11 cellular contexts compared by ENCODE assay signal in the genomic region with DNA sequence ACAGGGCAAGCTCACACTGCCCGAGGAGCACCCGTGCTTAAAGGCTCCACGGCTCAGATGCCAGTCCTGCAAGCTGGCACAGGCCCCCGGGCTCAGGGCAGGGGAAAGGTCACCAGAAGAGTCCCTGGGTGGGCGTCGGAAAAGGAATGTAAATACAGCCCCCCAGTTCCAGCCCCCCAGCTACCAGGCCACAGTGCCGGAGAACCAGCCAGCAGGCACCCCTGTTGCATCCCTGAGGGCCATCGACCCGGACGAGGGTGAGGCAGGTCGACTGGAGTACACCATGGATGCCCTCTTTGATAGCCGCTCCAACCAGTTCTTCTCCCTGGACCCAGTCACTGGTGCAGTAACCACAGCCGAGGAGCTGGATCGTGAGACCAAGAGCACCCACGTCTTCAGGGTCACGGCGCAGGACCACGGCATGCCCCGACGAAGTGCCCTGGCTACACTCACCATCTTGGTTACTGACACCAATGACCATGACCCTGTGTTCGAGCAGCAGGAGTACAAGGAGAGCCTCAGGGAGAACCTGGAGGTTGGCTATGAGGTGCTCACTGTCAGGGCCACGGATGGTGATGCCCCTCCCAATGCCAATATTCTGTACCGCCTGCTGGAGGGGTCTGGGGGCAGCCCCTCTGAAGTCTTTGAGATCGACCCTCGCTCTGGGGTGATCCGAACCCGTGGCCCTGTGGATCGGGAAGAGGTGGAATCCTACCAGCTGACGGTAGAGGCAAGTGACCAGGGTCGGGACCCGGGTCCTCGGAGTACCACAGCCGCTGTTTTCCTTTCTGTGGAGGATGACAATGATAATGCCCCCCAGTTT. TPM values are rescaled to one million over a fixed set of nuclear protein-coding genes. Genes with fewer than 3 reads are reported as not detected.
DNase-seq lines count a peak whose midpoint lies in the region; ATAC-seq, FAIRE-seq and TF ChIP-seq lines count a peak whose summit lies in the region.
"Had no signal": no experiment of that assay in that cellular context is flagged by ENCODE, and none has a peak within 500 bp of the region (broad histone marks: within the 10 kb centered on the region; RNA-seq: fewer than 3 reads in every experiment).

No MANE protein-coding gene starts in this region.

- H3K9ac ChIP-seq in kidney (ENCODE audit: low read length in 2 of 2) (peak overlapping the region in 1 of 2 donors; percentile 12), stomach smooth muscle (ENCODE audit: low read length in 2 of 2) (peak overlapping the region in 1 of 2 donors; percentile 47)

- no peak overlapping the region for H3K27ac Mint-ChIP-seq in activated CD4-positive, alpha-beta T cell treated with anti-CD3 and anti-CD28 coated beads, Interleukin-2, amount 10 ng/mL, durations not matched to agents 24 days and 14 days
- H3K27ac Mint-ChIP-seq in activated T-helper 2 cell treated with anti-CD3 and anti-CD28 coated beads, Interferon-gamma antibody, Interleukin-2, Interleukin-4, amounts not matched to agents 10 μg/mL and 5 μg/mL and 100 μg/mL, durations not matched to agents 14 hours and 24 hours and 36 hours, result no peak overlapping the region

- no peak for FAIRE-seq in kidney (lab: Jason Lieb, UNC)

- no peak for ATAC-seq in HG03457 (IDR thresholded peaks at IDR 0.05; ENCODE audit: unreplicated experiment)

- intact Hi-C loops in activated CD4-positive, alpha-beta T cell treated with anti-CD3 and anti-CD28 coated beads, Interleukin-2, amount 10 ng/mL, durations not matched to agents 24 days and 14 days (cut with micrococcal nuclease), result no loop called here
- intact Hi-C loops in activated T-helper 2 cell treated with anti-CD3 and anti-CD28 coated beads, Interferon-gamma antibody, Interleukin-2, Interleukin-4, amounts not matched to agents 10 μg/mL and 5 μg/mL and 100 μg/mL, durations not matched to agents 14 hours and 24 hours and 36 hours (cut with micrococcal nuclease), result no loop called here
- intact Hi-C loops in kidney (cut with DNase I), result no loop called here

- no peaks in the 10 kb centered on the region for H3K36me3 Mint-ChIP-seq in activated CD4-positive, alpha-beta T cell treated with anti-CD3 and anti-CD28 coated beads, Interleukin-2, amount 10 ng/mL, durations not matched to agents 24 days and 14 days (ENCODE audit: low read depth)
- H3K36me3 Mint-ChIP-seq in activated T-helper 2 cell treated with anti-CD3 and anti-CD28 coated beads, Interferon-gamma antibody, Interleukin-2, Interleukin-4, amounts not matched to agents 10 μg/mL and 5 μg/mL and 100 μg/mL, durations not matched to agents 14 hours and 24 hours and 36 hours (ENCODE audit: low read depth), result no peaks in the 10 kb centered on the region

- peak overlapping the region in 1 of 2 donors; percentile 47 for H3K4me3 ChIP-seq in kidney (ENCODE audit: low read length in 2 of 2)
- H3K4me3 ChIP-seq in stomach smooth muscle (ENCODE audit: low read length in 2 of 2), result peak overlapping the region; percentile 50 to 72

- peaks cover 4% of the 10 kb centered on the region for H3K4me1 Mint-ChIP-seq in activated CD4-positive, alpha-beta T cell treated with anti-CD3 and anti-CD28 coated beads, Interleukin-2, amount 10 ng/mL, durations not matched to agents 24 days and 14 days
- peaks cover 4% of the 10 kb centered on the region for H3K4me1 Mint-ChIP-seq in activated T-helper 2 cell treated with anti-CD3 and anti-CD28 coated beads, Interferon-gamma antibody, Interleukin-2, Interleukin-4, amounts not matched to agents 10 μg/mL and 5 μg/mL and 100 μg/mL, durations not matched to agents 14 hours and 24 hours and 36 hours (ENCODE audit: low read depth)

- peaks cover 14% of the 10 kb centered on the region for H3K27me3 Mint-ChIP-seq in activated CD4-positive, alpha-beta T cell treated with anti-CD3 and anti-CD28 coated beads, Interleukin-2, amount 10 ng/mL, durations not matched to agents 24 days and 14 days
- H3K27me3 Mint-ChIP-seq in activated T-helper 2 cell treated with anti-CD3 and anti-CD28 coated beads, Interferon-gamma antibody, Interleukin-2, Interleukin-4, amounts not matched to agents 10 μg/mL and 5 μg/mL and 100 μg/mL, durations not matched to agents 14 hours and 24 hours and 36 hours (ENCODE audit: low read depth), result peaks cover 27% of the 10 kb centered on the region

- DNase-seq in activated CD4-positive, alpha-beta T cell treated with anti-CD3 and anti-CD28 coated beads, Interleukin-2, amount 10 ng/mL, durations not matched to agents 24 days and 14 days, result no peak
- DNase-seq in activated CD4-positive, alpha-beta T cell treated with anti-CD3 and anti-CD28 coated beads for 4 hours, result no peak
- DNase-seq in activated T-helper 2 cell treated with anti-CD3 and anti-CD28 coated beads, Interferon-gamma antibody, Interleukin-2, Interleukin-4, amounts not matched to agents 10 μg/mL and 5 μg/mL and 100 μg/mL, durations not matched to agents 14 hours and 24 hours and 36 hours (ENCODE audit: low spot score), result no peak
- DNase-seq in kidney (peak; percentile 72), AG08396 (ENCODE audit: low spot score) (no peak), COLO668 (lab: John Stamatoyannopoulos, UW; ENCODE audit: unreplicated experiment) (no peak)
- DNase-seq: activated effector memory CD4-positive, alpha-beta T cell treated with anti-CD3 and anti-CD28 coated beads, Interleukin-2, amount 50 U/mL, for 16 hours; Peyer's patch had no signal

- TF ChIP-seq CTCF in kidney (IDR thresholded peaks at IDR 0.05; ENCODE audit: borderline replicate concordance, extremely low read depth, insufficient read depth), result no peak

- peaks cover 17 to 34% of the 10 kb centered on the region in 2 donors for H3K4me1 ChIP-seq in kidney (ENCODE audit: control insufficient read depth in 1 of 2, insufficient read depth in 1 of 2, low read depth in 1 of 2, low read length in 2 of 2)
- peaks cover 44% of the 10 kb centered on the region for H3K4me1 ChIP-seq in stomach smooth muscle (ENCODE audit: control insufficient read depth, insufficient read depth, low read length)

- H3K36me3 ChIP-seq in kidney (ENCODE audit: control insufficient read depth in 1 of 2, insufficient read depth in 2 of 2, low read length in 2 of 2) (no peaks in the 10 kb centered on the region), stomach smooth muscle (ENCODE audit: control insufficient read depth in 2 of 2, insufficient read depth in 2 of 2, low read length in 2 of 2) (peaks cover 0 to 3% of the 10 kb centered on the region in 2 donors)
- H3K36me3 ChIP-seq: Peyer's patch had no signal

- no peaks in the 10 kb centered on the region for H3K9me3 Mint-ChIP-seq in activated CD4-positive, alpha-beta T cell treated with anti-CD3 and anti-CD28 coated beads, Interleukin-2, amount 10 ng/mL, durations not matched to agents 24 days and 14 days
- H3K9me3 Mint-ChIP-seq in activated T-helper 2 cell treated with anti-CD3 and anti-CD28 coated beads, Interferon-gamma antibody, Interleukin-2, Interleukin-4, amounts not matched to agents 10 μg/mL and 5 μg/mL and 100 μg/mL, durations not matched to agents 14 hours and 24 hours and 36 hours, result no peaks in the 10 kb centered on the region

- H3K27ac ChIP-seq in kidney (ENCODE audit: low read depth in 2 of 2, low read length in 2 of 2) (no peak overlapping the region), stomach smooth muscle (ENCODE audit: low read length) (no peak overlapping the region)

- H3K9me3 ChIP-seq in kidney (ENCODE audit: control insufficient read depth in 1 of 2, low read length in 2 of 2), result no peaks in the 10 kb centered on the region
- no peaks in the 10 kb centered on the region for H3K9me3 ChIP-seq in stomach smooth muscle (ENCODE audit: control insufficient read depth in 2 of 2, low read length in 2 of 2)
- H3K9me3 ChIP-seq: Peyer's patch had no signal

- H3K4me3 Mint-ChIP-seq in activated CD4-positive, alpha-beta T cell treated with anti-CD3 and anti-CD28 coated beads, Interleukin-2, amount 10 ng/mL, durations not matched to agents 24 days and 14 days, result peak overlapping the region; percentile 62
- peak overlapping the region; percentile 58 for H3K4me3 Mint-ChIP-seq in activated T-helper 2 cell treated with anti-CD3 and anti-CD28 coated beads, Interferon-gamma antibody, Interleukin-2, Interleukin-4, amounts not matched to agents 10 μg/mL and 5 μg/mL and 100 μg/mL, durations not matched to agents 14 hours and 24 hours and 36 hours (ENCODE audit: low read depth)

- H3K27me3 ChIP-seq in stomach smooth muscle (ENCODE audit: control insufficient read depth in 1 of 2, insufficient read depth in 2 of 2, low read length in 2 of 2), result no peaks in the 10 kb centered on the region
- H3K27me3 ChIP-seq: Peyer's patch had no signal

RNA-seq across cellular contexts. Expression of a gene that starts 1.3 kb away (rescaled TPM):
- 3.8 and 4.1 TPM in 2 replicates for total RNA-seq in activated CD4-positive, alpha-beta T cell treated with anti-CD3 and anti-CD28 coated beads, Interleukin-2, amount 10 ng/mL, durations not matched to agents 24 days and 14 days
- total RNA-seq in activated T-helper 2 cell treated with anti-CD3 and anti-CD28 coated beads, Interferon-gamma antibody, Interleukin-2, Interleukin-4, amounts not matched to agents 10 μg/mL and 5 μg/mL and 100 μg/mL, durations not matched to agents 14 hours and 24 hours and 36 hours, result 3.8 and 4.3 TPM in 2 replicates
- 65.6 TPM for total RNA-seq in kidney
- 10.6 TPM for polyA plus RNA-seq in kidney (ENCODE audit: insufficient read depth, low read depth, low replicate concordance)

RNA-seq across cellular contexts. Expression of a gene that starts 32.3 kb away (rescaled TPM):
- total RNA-seq in activated CD4-positive, alpha-beta T cell treated with anti-CD3 and anti-CD28 coated beads, Interleukin-2, amount 10 ng/mL, durations not matched to agents 24 days and 14 days, result 4.5 and 5.0 TPM in 2 replicates
- 7.8 and 9.5 TPM in 2 replicates for total RNA-seq in activated T-helper 2 cell treated with anti-CD3 and anti-CD28 coated beads, Interferon-gamma antibody, Interleukin-2, Interleukin-4, amounts not matched to agents 10 μg/mL and 5 μg/mL and 100 μg/mL, durations not matched to agents 14 hours and 24 hours and 36 hours
- total RNA-seq in kidney, result 4.2 TPM
- polyA plus RNA-seq in kidney (ENCODE audit: insufficient read depth, low read depth, low replicate concordance), result 3.5 TPM

RNA-seq across cellular contexts. Expression of a gene that starts 36.9 kb away (rescaled TPM):
- total RNA-seq in activated CD4-positive, alpha-beta T cell treated with anti-CD3 and anti-CD28 coated beads, Interleukin-2, amount 10 ng/mL, durations not matched to agents 24 days and 14 days, result 141 and 150 TPM in 2 replicates
- total RNA-seq in activated T-helper 2 cell treated with anti-CD3 and anti-CD28 coated beads, Interferon-gamma antibody, Interleukin-2, Interleukin-4, amounts not matched to agents 10 μg/mL and 5 μg/mL and 100 μg/mL, durations not matched to agents 14 hours and 24 hours and 36 hours, result 128 and 129 TPM in 2 replicates
- total RNA-seq in kidney, result 181 TPM
- polyA plus RNA-seq in kidney (ENCODE audit: insufficient read depth, low read depth, low replicate concordance), result 114 TPM

RNA-seq across cellular contexts. Expression of a gene that starts 56.1 kb away (rescaled TPM):
- not detected in 2 replicates for total RNA-seq in activated CD4-positive, alpha-beta T cell treated with anti-CD3 and anti-CD28 coated beads, Interleukin-2, amount 10 ng/mL, durations not matched to agents 24 days and 14 days
- not detected in 2 replicates for total RNA-seq in activated T-helper 2 cell treated with anti-CD3 and anti-CD28 coated beads, Interferon-gamma antibody, Interleukin-2, Interleukin-4, amounts not matched to agents 10 μg/mL and 5 μg/mL and 100 μg/mL, durations not matched to agents 14 hours and 24 hours and 36 hours
- total RNA-seq in kidney, result 0.19 TPM
- not detected for polyA plus RNA-seq in kidney (ENCODE audit: insufficient read depth, low read depth, low replicate concordance)
- total RNA-seq: HT-29, Peyer's patch had no signal

Comparison
In these comparisons a context has a peak if more than half of its experiments do, and no peak if none do; other contexts are left out.
1. RNA of a gene that starts 1.3 kb away (total RNA-seq): 65.6 TPM in kidney (single experiment); 3.8 to 4.1 TPM in activated CD4-positive, alpha-beta T cell treated with anti-CD3 and anti-CD28 coated beads, Interleukin-2, amount 10 ng/mL, durations not matched to agents 24 days and 14 days and 3.8 to 4.3 TPM in activated T-helper 2 cell treated with anti-CD3 and anti-CD28 coated beads, Interferon-gamma antibody, Interleukin-2, Interleukin-4, amounts not matched to agents 10 μg/mL and 5 μg/mL and 100 μg/mL, durations not matched to agents 14 hours and 24 hours and 36 hours; every median in the first group is over 10 times any median in the second.